In the genomic region with DNA sequence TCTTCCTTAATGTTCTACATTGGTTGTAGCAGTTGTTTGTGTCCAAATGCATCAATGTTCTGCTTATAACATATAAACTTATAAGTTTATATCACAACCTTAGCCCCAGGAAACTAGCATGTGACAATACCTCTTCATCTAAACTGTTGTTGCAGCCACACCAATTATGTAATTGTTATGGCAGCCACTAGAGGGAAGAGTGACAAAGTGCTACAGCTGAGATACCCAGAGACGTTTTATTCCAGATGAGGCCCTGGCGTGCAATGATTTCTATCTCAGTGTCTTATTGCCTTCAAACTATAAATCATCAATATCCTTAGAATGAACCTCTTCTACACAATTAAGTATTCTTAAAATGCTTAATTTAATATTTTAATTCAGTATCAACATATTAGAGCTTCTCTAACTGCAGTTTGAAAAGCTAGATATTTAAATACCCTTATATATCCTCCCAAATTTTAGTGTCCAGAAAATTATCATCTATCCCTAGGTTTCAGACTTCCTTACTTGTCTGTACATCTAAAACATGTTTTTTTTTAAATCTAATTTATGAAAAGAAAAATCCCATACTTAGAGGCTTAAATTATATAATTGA, we compare ENCODE assay signal across 1 cellular context.
TF ChIP-seq lines count a peak whose summit lies in the region.

No MANE protein-coding gene starts in this region.

TF ChIP-seq in liver, 16 proteins besides CTCF, POLR2A, EP300 and RAD21 (continued from another document):
- TF ChIP-seq, protein P1, sequence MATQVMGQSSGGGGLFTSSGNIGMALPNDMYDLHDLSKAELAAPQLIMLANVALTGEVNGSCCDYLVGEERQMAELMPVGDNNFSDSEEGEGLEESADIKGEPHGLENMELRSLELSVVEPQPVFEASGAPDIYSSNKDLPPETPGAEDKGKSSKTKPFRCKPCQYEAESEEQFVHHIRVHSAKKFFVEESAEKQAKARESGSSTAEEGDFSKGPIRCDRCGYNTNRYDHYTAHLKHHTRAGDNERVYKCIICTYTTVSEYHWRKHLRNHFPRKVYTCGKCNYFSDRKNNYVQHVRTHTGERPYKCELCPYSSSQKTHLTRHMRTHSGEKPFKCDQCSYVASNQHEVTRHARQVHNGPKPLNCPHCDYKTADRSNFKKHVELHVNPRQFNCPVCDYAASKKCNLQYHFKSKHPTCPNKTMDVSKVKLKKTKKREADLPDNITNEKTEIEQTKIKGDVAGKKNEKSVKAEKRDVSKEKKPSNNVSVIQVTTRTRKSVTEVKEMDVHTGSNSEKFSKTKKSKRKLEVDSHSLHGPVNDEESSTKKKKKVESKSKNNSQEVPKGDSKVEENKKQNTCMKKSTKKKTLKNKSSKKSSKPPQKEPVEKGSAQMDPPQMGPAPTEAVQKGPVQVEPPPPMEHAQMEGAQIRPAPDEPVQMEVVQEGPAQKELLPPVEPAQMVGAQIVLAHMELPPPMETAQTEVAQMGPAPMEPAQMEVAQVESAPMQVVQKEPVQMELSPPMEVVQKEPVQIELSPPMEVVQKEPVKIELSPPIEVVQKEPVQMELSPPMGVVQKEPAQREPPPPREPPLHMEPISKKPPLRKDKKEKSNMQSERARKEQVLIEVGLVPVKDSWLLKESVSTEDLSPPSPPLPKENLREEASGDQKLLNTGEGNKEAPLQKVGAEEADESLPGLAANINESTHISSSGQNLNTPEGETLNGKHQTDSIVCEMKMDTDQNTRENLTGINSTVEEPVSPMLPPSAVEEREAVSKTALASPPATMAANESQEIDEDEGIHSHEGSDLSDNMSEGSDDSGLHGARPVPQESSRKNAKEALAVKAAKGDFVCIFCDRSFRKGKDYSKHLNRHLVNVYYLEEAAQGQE (IDR thresholded peaks at IDR 0.05) = no peak
- TF ChIP-seq GABPA (IDR thresholded peaks at IDR 0.05 in 1 of 2, conservative IDR thresholded peaks at IDR 0.05 in 1 of 2) = no peak
- TF ChIP-seq FOXA1 (IDR thresholded peaks at IDR 0.05) = no peak
- no peak for TF ChIP-seq JUND (IDR thresholded peaks at IDR 0.05)
- TF ChIP-seq HNF4G (IDR thresholded peaks at IDR 0.05) = no peak
TF ChIP-seq in liver: peak in this region for 0.
